In genomic region chr3:183911087-183911486, GRCh38 we compare ENCODE assay signal across 2 cellular contexts.
TF ChIP-seq lines count a peak whose summit lies in the region.

No MANE protein-coding gene starts in this region.

TF ChIP-seq in HCT116, 20 proteins besides CTCF, POLR2A, EP300 and RAD21:
- TF ChIP-seq ELF1 (IDR thresholded peaks at IDR 0.05; ENCODE audit: borderline replicate concordance, low read depth) (no peak), SP1 (IDR thresholded peaks at IDR 0.05; ENCODE audit: low read depth) (no peak), ZBTB33 (IDR thresholded peaks at IDR 0.05; ENCODE audit: extremely low read depth, insufficient replicate concordance, low read length) (no peak), SRF (IDR thresholded peaks at IDR 0.05; ENCODE audit: low read depth) (no peak), FOSL1 (IDR thresholded peaks at IDR 0.05; ENCODE audit: low read depth) (no peak), JUND (IDR thresholded peaks at IDR 0.05) (no peak), SIN3A (IDR thresholded peaks at IDR 0.05; ENCODE audit: low read depth) (no peak), YY1 (IDR thresholded peaks at IDR 0.05; ENCODE audit: extremely low read depth, insufficient replicate concordance, low read depth, low read length) (no peak), EGR1 (IDR thresholded peaks at IDR 0.05; ENCODE audit: low read depth) (no peak), ZNF274 (IDR thresholded peaks at IDR 0.05; ENCODE audit: low read depth, low read length) (no peak), CBX3 (IDR thresholded peaks at IDR 0.05; ENCODE audit: low read depth) (no peak), REST (IDR thresholded peaks at IDR 0.05; ENCODE audit: low read depth) (no peak), MAX (IDR thresholded peaks at IDR 0.05) (no peak), TCF7L2 (IDR thresholded peaks at IDR 0.05; ENCODE audit: borderline replicate concordance, extremely low read depth, insufficient read depth, insufficient read length) (no peak)
TF ChIP-seq in HCT116: peak in this region for 0.

TF ChIP-seq in HepG2, 621 proteins besides CTCF, POLR2A, EP300 and RAD21:
- TF ChIP-seq PREB (CRISPR knock-in tag; IDR thresholded peaks at IDR 0.05): 0 out of 2 replicates have a peak, but pooled peaks have one; percentile 28
- TF ChIP-seq ATM (IDR thresholded peaks at IDR 0.05; ENCODE audit: borderline replicate concordance): no peak
- TF ChIP-seq ZNF263 (CRISPR knock-in tag; IDR thresholded peaks at IDR 0.05): peak; percentile 35; the same call in 1 of the 2 replicates
- TF ChIP-seq PHF21A (CRISPR knock-in tag; IDR thresholded peaks at IDR 0.05): no peak
- TF ChIP-seq XBP1 (CRISPR knock-in tag; IDR thresholded peaks at IDR 0.05): no peak
- no peak for TF ChIP-seq E2F5 (CRISPR knock-in tag; conservative IDR thresholded peaks at IDR 0.05)
- TF ChIP-seq NFE2 (CRISPR knock-in tag; IDR thresholded peaks at IDR 0.05): no peak
- peak; percentile 14; the same call in 1 of the 2 replicates for TF ChIP-seq ZNF737 (CRISPR knock-in tag; IDR thresholded peaks at IDR 0.05; ENCODE audit: borderline replicate concordance)
- TF ChIP-seq BRD4 (CRISPR knock-in tag; IDR thresholded peaks at IDR 0.05): no peak
- TF ChIP-seq CERS6 (CRISPR knock-in tag; IDR thresholded peaks at IDR 0.05): no peak
- peak; percentile 51; the same call in 1 of the 2 replicates for TF ChIP-seq ZNF292 (CRISPR knock-in tag; IDR thresholded peaks at IDR 0.05; ENCODE audit: borderline replicate concordance, low read depth)
- TF ChIP-seq ZNF12 (CRISPR knock-in tag; IDR thresholded peaks at IDR 0.05): no peak
- TF ChIP-seq ZNF512B (CRISPR knock-in tag; IDR thresholded peaks at IDR 0.05; ENCODE audit: borderline replicate concordance): 0 out of 2 replicates have a peak, but pooled peaks have one; percentile 15
- no peak for TF ChIP-seq SRSF9 (IDR thresholded peaks at IDR 0.05; ENCODE audit: borderline replicate concordance, insufficient read depth, low read depth, low read length, poor library complexity, severe bottlenecking)
- TF ChIP-seq XRCC5 (optimal IDR thresholded peaks at IDR 0.05; ENCODE audit: low read length): no peak
- TF ChIP-seq SMARCE1 (IDR thresholded peaks at IDR 0.05; ENCODE audit: borderline replicate concordance): no peak
- TF ChIP-seq ZNF687 (CRISPR knock-in tag; IDR thresholded peaks at IDR 0.05): peak; percentile 35
- no peak for TF ChIP-seq USF2 (IDR thresholded peaks at IDR 0.05; ENCODE audit: low read depth, low read length)
- peak; percentile 41; the same call in 1 of the 2 replicates for TF ChIP-seq USF2 (CRISPR knock-in tag; IDR thresholded peaks at IDR 0.05; ENCODE audit: borderline replicate concordance)
- TF ChIP-seq LRRFIP1 (CRISPR knock-in tag; conservative IDR thresholded peaks at IDR 0.05): no peak
- TF ChIP-seq MXD3 (CRISPR knock-in tag; IDR thresholded peaks at IDR 0.05): no peak
- TF ChIP-seq ZNF225 (CRISPR knock-in tag; IDR thresholded peaks at IDR 0.05): no peak
- TF ChIP-seq NR2F1 (CRISPR knock-in tag; IDR thresholded peaks at IDR 0.05): no peak
